8 cellular contexts compared by ENCODE assay signal in genomic region chr1:235502601-235503332, GRCh38. TPM values are rescaled to one million over a fixed set of nuclear protein-coding genes. Genes with fewer than 3 reads are reported as not detected.
DNase-seq lines count a peak whose midpoint lies in the region; ATAC-seq, FAIRE-seq and TF ChIP-seq lines count a peak whose summit lies in the region.

No MANE protein-coding gene starts in this region.

- H3K4me2 ChIP-seq in OCI-LY1 (ENCODE audit: low read length), result peak overlapping the region; percentile 73

- H3K9ac ChIP-seq in OCI-LY1 (ENCODE audit: low read length), result peak overlapping the region; percentile 47

- H3K4me1 ChIP-seq in OCI-LY1 (ENCODE audit: insufficient read depth, low read length, severe bottlenecking) (peaks cover 12% of the 10 kb centered on the region), ectodermal cell (ENCODE audit: control insufficient read depth, insufficient read depth, low read length) (no peaks in the 10 kb centered on the region)

- H3K27ac Mint-ChIP-seq in natural killer cell, result peak overlapping the region; percentile 94 to 98

- H3K27ac ChIP-seq in OCI-LY1 (ENCODE audit: low read depth, low read length, poor library complexity, severe bottlenecking) (no peak overlapping the region), ectodermal cell (ENCODE audit: insufficient read depth, low read depth, low read length, poor library complexity, severe bottlenecking) (peak overlapping the region; percentile 87)

- H3K79me2 ChIP-seq in OCI-LY1 (ENCODE audit: insufficient read depth, low read length), result no peaks in the 10 kb centered on the region

- H3K9me2 ChIP-seq in OCI-LY1 (ENCODE audit: low read depth, low read length), result no peaks in the 10 kb centered on the region

- no peaks in the 10 kb centered on the region for H3K9me3 Mint-ChIP-seq in natural killer cell

- no peak for TF ChIP-seq CTCF in OCI-LY1 (IDR thresholded peaks at IDR 0.05; ENCODE audit: low read length)
- TF ChIP-seq CTCF in natural killer cell (IDR thresholded peaks at IDR 0.05), result no peak

- no peaks in the 10 kb centered on the region for H3K36me3 ChIP-seq in OCI-LY1 (ENCODE audit: insufficient read depth, low read length)
- no peaks in the 10 kb centered on the region for H3K36me3 ChIP-seq in ectodermal cell (ENCODE audit: control insufficient read depth, insufficient read depth, low read length)

- no peaks in the 10 kb centered on the region for H3K36me3 Mint-ChIP-seq in natural killer cell

- 48 to 59% methylated on average over 3 of the region's 3 CpGs for WGBS in ectodermal cell, 2 experiments

- intact Hi-C loops in natural killer cell (cut with micrococcal nuclease), result loop anchor here (1.0 to 10.0 kb wide), 4 partner anchors 140 to 1128 kb away; partner anchors contain the start of genes COA6, ERO1B and LYST

- FAIRE-seq in HTR-8/SVneo (lab: Jason Lieb, UNC), result no peak

- no peak for ATAC-seq in natural killer cell
- ATAC-seq in GM18511 (IDR thresholded peaks at IDR 0.05; ENCODE audit: unreplicated experiment), result no peak

- peak overlapping the region; percentile 99 for H3K4me3 Mint-ChIP-seq in natural killer cell

- H2AFZ ChIP-seq in OCI-LY1 (ENCODE audit: low read length), result no peak overlapping the region

- H3K9me3 ChIP-seq in OCI-LY1 (ENCODE audit: low read length) (no peaks in the 10 kb centered on the region), ectodermal cell (ENCODE audit: control insufficient read depth, low read length) (no peaks in the 10 kb centered on the region)

- peak; percentile 2 for DNase-seq in NCI-H1105 treated with DMSO at 0.1 percent for 48 hours (lab: John Stamatoyannopoulos, UW)
- DNase-seq in NCI-H1105 (lab: John Stamatoyannopoulos, UW), result no peak
- no peak for DNase-seq in natural killer cell
- no peak for DNase-seq in HTR-8/SVneo (ENCODE audit: insufficient read length, low spot score)
- no peak for DNase-seq in putamen (ENCODE audit: low spot score)

- H3K27me3 Mint-ChIP-seq in natural killer cell (ENCODE audit: low read depth in 2 of 2), result no peaks in the 10 kb centered on the region

- H3K27me3 ChIP-seq in OCI-LY1 (ENCODE audit: insufficient read depth, low read length) (no peaks in the 10 kb centered on the region), ectodermal cell (ENCODE audit: control insufficient read depth, insufficient read depth, low read length, poor library complexity, severe bottlenecking) (no peaks in the 10 kb centered on the region)

- no peaks in the 10 kb centered on the region for H3F3A ChIP-seq in OCI-LY1 (ENCODE audit: insufficient read depth, low read length)

- H4K20me1 ChIP-seq in OCI-LY1 (ENCODE audit: insufficient read depth, low read length), result no peaks in the 10 kb centered on the region

- H3K4me1 Mint-ChIP-seq in natural killer cell, result peaks cover 21 to 26% of the 10 kb centered on the region in 2 donors

- H3K4me3 ChIP-seq in OCI-LY1 (ENCODE audit: low read depth, low read length, poor library complexity, severe bottlenecking), result peak overlapping the region; percentile 86
- peak overlapping the region; percentile 76 for H3K4me3 ChIP-seq in ectodermal cell (ENCODE audit: insufficient read depth, low read depth, low read length)

RNA-seq across cellular contexts. Expression of gene B3GALNT2, which starts 1.5 kb away (rescaled TPM):
- 27.1 TPM for polyA plus RNA-seq in ectodermal cell (2013, experiment 1 of 4)
- 24.7 TPM for polyA plus RNA-seq in ectodermal cell (2013, experiment 2 of 4)
- 20.7 TPM for polyA plus RNA-seq in ectodermal cell (2013, experiment 3 of 4)
- 26.5 TPM for polyA plus RNA-seq in ectodermal cell (2013, experiment 4 of 4)
- total RNA-seq in natural killer cell, result 10 to 100 TPM in 1 of 3 donors, 1 to 10 TPM in 2; 7.6 to 12.1 (median 8.8) TPM
